24 cellular contexts compared by ENCODE assay signal in genomic region chr5:159402328-159402727, GRCh38.
DNase-seq lines count a peak whose midpoint lies in the region; ATAC-seq and FAIRE-seq lines count a peak whose summit lies in the region.
"Had no signal": no experiment of that assay in that cellular context is flagged by ENCODE, and none has a peak within 500 bp of the region (broad histone marks: within the 10 kb centered on the region; RNA-seq: fewer than 3 reads in every experiment).

No MANE protein-coding gene starts in this region.

- H3K36me3 ChIP-seq in adipocyte (ENCODE audit: control insufficient read depth, insufficient read depth, low read length, severe bottlenecking) = no peaks in the 10 kb centered on the region
- H3K36me3 ChIP-seq: ascending aorta, esophagus squamous epithelium, HAP-1, neutrophil had no signal

- H3K4me1 ChIP-seq in adipocyte (ENCODE audit: control insufficient read depth, insufficient read depth, low read length) = no peaks in the 10 kb centered on the region
- H3K4me1 ChIP-seq: ascending aorta, HAP-1 had no signal

- no peak for ATAC-seq in HG03521 (IDR thresholded peaks at IDR 0.05; ENCODE audit: unreplicated experiment)
- ATAC-seq: PC-3; stimulated activated memory B cell treated with anti-CD40 and anti-IgM and Interleukin-4, amounts not matched to agents 10 μg/mL and 1 μg/mL and 100 μg/mL, for 72 hours had no signal

- no peak for FAIRE-seq in HTR-8/SVneo (lab: Jason Lieb, UNC)

- H3K4me3 ChIP-seq in adipocyte (ENCODE audit: low read length) = no peak overlapping the region
- H3K4me3 ChIP-seq: ascending aorta, esophagus squamous epithelium, HAP-1, skin epidermis had no signal

- H3K27me3 ChIP-seq in adipocyte (replicated peaks; ENCODE audit: control insufficient read depth, insufficient read depth, low read length) = peaks cover 57% of the 10 kb centered on the region
- H3K27me3 ChIP-seq: ascending aorta had no signal

- peak; percentile 41 for DNase-seq in NCI-H748 (lab: John Stamatoyannopoulos, UW; ENCODE audit: unreplicated experiment)
- DNase-seq in NCI-H748 treated with DMSO at 0.1 percent for 48 hours (lab: John Stamatoyannopoulos, UW) = no peak
- DNase-seq in HT1080 (ENCODE audit: low read depth) = peak; percentile 5
- peak; percentile 2 for DNase-seq in adipocyte (ENCODE audit: low read depth)
- peak; percentile 35 for DNase-seq in myocyte (ENCODE audit: low read depth)
- DNase-seq in HTR-8/SVneo (ENCODE audit: insufficient read length, low spot score) = no peak
- no peak for DNase-seq in foreskin melanocyte
- DNase-seq: activated CD4-positive, alpha-beta T cell treated with anti-CD3 and anti-CD28 coated beads for 4 hours; activated naive CD4-positive, alpha-beta T cell treated with anti-CD3 and anti-CD28 coated beads, Interleukin-2, amount 10 ng/mL, durations not matched to agents 7 days and 5 days; Calu3; effector memory CD4-positive, alpha-beta T cell; esophagus squamous epithelium; GF-D8; islet precursor cell; NCI-H1417; NCI-H2171; NCI-H526 treated with DMSO at 0.1 percent for 48 hours; PC-3 had no signal

- H3K9ac ChIP-seq in adipocyte (ENCODE audit: low read length) = no peak overlapping the region

- H3K9me3 ChIP-seq in adipocyte (ENCODE audit: control insufficient read depth, low read length) = no peaks in the 10 kb centered on the region
- H3K9me3 ChIP-seq: ascending aorta, esophagus squamous epithelium, HAP-1, neutrophil had no signal

Comparison
In these comparisons a context has a peak if more than half of its experiments do, and no peak if none do; other contexts are left out.
1. DNase-seq: peak in NCI-H748 (single experiment), HT1080 (single experiment), adipocyte (single experiment) and myocyte (single experiment); none in NCI-H748 treated with DMSO at 0.1 percent for 48 hours (single experiment), HTR-8/SVneo (single experiment) and foreskin melanocyte (single experiment).